Comparison of ENCODE assay signal across 16 cellular contexts in the genomic region with DNA sequence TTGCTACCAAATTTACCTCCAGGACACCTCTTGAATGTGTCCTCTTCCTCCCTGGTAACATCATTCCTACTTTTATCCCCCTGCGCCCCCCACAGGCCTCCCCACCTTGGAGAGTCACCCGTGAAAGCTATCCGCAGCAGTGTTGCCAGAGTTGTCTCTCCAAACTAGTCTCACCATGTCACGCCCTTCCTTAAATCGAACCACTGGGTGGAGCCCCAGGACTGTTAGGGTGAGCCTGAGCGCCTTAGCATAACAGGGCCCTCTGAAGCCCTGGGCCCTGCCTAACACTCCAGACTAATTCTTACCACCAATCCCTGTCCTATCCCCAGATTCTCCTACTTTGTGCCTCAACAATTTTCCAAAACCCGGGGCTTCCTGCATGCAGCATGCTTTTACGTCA. TPM values are rescaled to one million over a fixed set of nuclear protein-coding genes. Genes with fewer than 3 reads are reported as not detected.
DNase-seq lines count a peak whose midpoint lies in the region; ATAC-seq and TF ChIP-seq lines count a peak whose summit lies in the region.
"Had no signal": no experiment of that assay in that cellular context is flagged by ENCODE, and none has a peak within 500 bp of the region (broad histone marks: within the 10 kb centered on the region; RNA-seq: fewer than 3 reads in every experiment).

No MANE protein-coding gene starts in this region.

- no peak overlapping the region for H3K18ac ChIP-seq in H9 (ENCODE audit: insufficient read length, low read depth, low read length)

- H4K8ac ChIP-seq in H9 (replicated peaks; ENCODE audit: insufficient read length, low read depth, low read length): no peak overlapping the region

- H2BK12ac ChIP-seq in H9 (ENCODE audit: insufficient read length, low read depth, low read length): no peak overlapping the region

- no peak overlapping the region for H3T11ph ChIP-seq in H9 (ENCODE audit: low read length)

- no peaks in the 10 kb centered on the region for H3K36me3 Mint-ChIP-seq in H9 (ENCODE audit: insufficient read depth in 1 of 3, low read depth in 3 of 3)
- no peaks in the 10 kb centered on the region for H3K36me3 Mint-ChIP-seq in natural killer cell treated with Interleukin-12 subunit alpha and Interleukin-12 subunit beta and Interleukin-15 and Interleukin-18, amount 100 ng/mL, for 72 hours
- H3K36me3 Mint-ChIP-seq: activated naive CD4-positive, alpha-beta T cell treated with anti-CD3 and anti-CD28 coated beads, Interleukin-2, amount 10 ng/mL, durations not matched to agents 7 days and 5 days had no signal

- no peak overlapping the region for H3K23ac ChIP-seq in H9 (ENCODE audit: insufficient read length, low read depth, low read length)

- H4K91ac ChIP-seq in H9 (ENCODE audit: insufficient read length, low read depth, low read length): no peak overlapping the region

- H3K56ac ChIP-seq in H9 (ENCODE audit: insufficient read length, low read depth, low read length): no peak overlapping the region

- H2BK5ac ChIP-seq in H9 (ENCODE audit: insufficient read length, low read length): no peak overlapping the region

- H2BK15ac ChIP-seq in H9 (ENCODE audit: low read depth, low read length): no peak overlapping the region

- no peaks in the 10 kb centered on the region for H3K23me2 ChIP-seq in H9 (ENCODE audit: insufficient read length, low read depth, low read length, poor library complexity, severe bottlenecking)

- CTCF ChIA-PET in HEK293T (lab: Yijun Ruan, JAX): no interaction called here

- H3K27me3 ChIP-seq in H9 (ENCODE audit: insufficient read depth, low read length): no peaks in the 10 kb centered on the region
- H3K27me3 ChIP-seq in NT2/D1 (ENCODE audit: insufficient read depth, insufficient read length): no peaks in the 10 kb centered on the region
- H3K27me3 ChIP-seq: BLaER1 treated with 17β-estradiol and CSF1 and Interleukin-3, amounts not matched to agents 10 nM and 100 nM had no signal

- H3K4me2 ChIP-seq in H9 (ENCODE audit: insufficient read depth, insufficient read length, low read length): no peak overlapping the region
- H3K4me2 ChIP-seq: BLaER1 treated with 17β-estradiol and CSF1 and Interleukin-3, amounts not matched to agents 10 nM and 100 nM had no signal

- H4K20me1 ChIP-seq in H9 (ENCODE audit: control insufficient read depth, insufficient read depth, insufficient read length): no peaks in the 10 kb centered on the region
- H4K20me1 ChIP-seq: BLaER1 treated with 17β-estradiol and CSF1 and Interleukin-3, amounts not matched to agents 10 nM and 100 nM had no signal

- H3K4me1 ChIP-seq in H9 (ENCODE audit: insufficient read depth, low read length) (peaks cover 6% of the 10 kb centered on the region; the same call in 1 of the 2 replicates), NT2/D1 (ENCODE audit: insufficient read depth, insufficient read length) (no peaks in the 10 kb centered on the region)

- no peak overlapping the region for H2AFZ ChIP-seq in H9 (ENCODE audit: low read length)

- H3K79me2 ChIP-seq in H9 (ENCODE audit: insufficient read depth, low read length): no peaks in the 10 kb centered on the region

- H3K14ac ChIP-seq in H9 (ENCODE audit: insufficient read depth, low read length): no peak overlapping the region

- no peak overlapping the region for H2BK20ac ChIP-seq in H9 (ENCODE audit: low read depth, low read length, poor library complexity, severe bottlenecking)

- H2BK120ac ChIP-seq in H9 (ENCODE audit: low read depth, low read length, poor library complexity, severe bottlenecking): no peak overlapping the region

- H3K27me3 Mint-ChIP-seq in H9 (ENCODE audit: low read depth): no peaks in the 10 kb centered on the region
- H3K27me3 Mint-ChIP-seq in natural killer cell treated with Interleukin-12 subunit alpha and Interleukin-12 subunit beta and Interleukin-15 and Interleukin-18, amount 100 ng/mL, for 72 hours: no peaks in the 10 kb centered on the region
- H3K27me3 Mint-ChIP-seq: activated naive CD4-positive, alpha-beta T cell treated with anti-CD3 and anti-CD28 coated beads, Interleukin-2, amount 10 ng/mL, durations not matched to agents 7 days and 5 days had no signal

- no peak overlapping the region for H3K27ac ChIP-seq in C4-2B
- no peak overlapping the region for H3K27ac ChIP-seq in H9 (ENCODE audit: insufficient read length, low read depth, low read length)
- H3K27ac ChIP-seq: BLaER1 treated with 17β-estradiol and CSF1 and Interleukin-3, amounts not matched to agents 10 nM and 100 nM had no signal

- WGBS in H9 (ENCODE audit: extremely low coverage, insufficient read length, low lambda C conversion rate): no CpG with 5 or more reads among the region's 8 CpGs

- no peaks in the 10 kb centered on the region for H3K79me1 ChIP-seq in H9 (ENCODE audit: insufficient read depth, low read depth, low read length, poor library complexity, severe bottlenecking)

- H3K9ac ChIP-seq in H9 (ENCODE audit: extremely low read depth, insufficient read length, low read length): no peak overlapping the region
- H3K9ac ChIP-seq in NT2/D1 (ENCODE audit: insufficient read length, low read depth): no peak overlapping the region
- H3K9ac ChIP-seq: BLaER1 treated with 17β-estradiol and CSF1 and Interleukin-3, amounts not matched to agents 10 nM and 100 nM had no signal

- no peak overlapping the region for H3K4ac ChIP-seq in H9 (ENCODE audit: low read depth, low read length)

- TF ChIP-seq CTCF in C4-2B (conservative IDR thresholded peaks at IDR 0.05): peak; percentile 26
- peak; percentile 64 for TF ChIP-seq CTCF in H9 (conservative IDR thresholded peaks at IDR 0.05)

- H3K9me3 ChIP-seq in H9 (ENCODE audit: control insufficient read depth, low read depth, low read length) (no peaks in the 10 kb centered on the region), NT2/D1 (ENCODE audit: insufficient read depth, low read length) (no peaks in the 10 kb centered on the region)
- H3K9me3 ChIP-seq: BLaER1 treated with 17β-estradiol and CSF1 and Interleukin-3, amounts not matched to agents 10 nM and 100 nM had no signal

- POLR2A ChIA-PET in HEK293T (lab: Yijun Ruan, JAX): no interaction called here

- H4K5ac ChIP-seq in H9 (ENCODE audit: insufficient read length, low read depth, low read length): no peak overlapping the region

- peak; percentile 67 for ATAC-seq in esophagus mucosa
- ATAC-seq in GM21423 (IDR thresholded peaks at IDR 0.05; ENCODE audit: unreplicated experiment): no peak
- no peak for ATAC-seq in natural killer cell treated with Interleukin-12 subunit alpha and Interleukin-12 subunit beta and Interleukin-15 and Interleukin-18, amount 100 ng/mL, for 72 hours

- peak; percentile 77 for DNase-seq in H9
- DNase-seq in NT2/D1 (ENCODE audit: low read depth, low spot score): peak; percentile 55
- no peak for DNase-seq in natural killer cell treated with Interleukin-12 subunit alpha and Interleukin-12 subunit beta and Interleukin-15 and Interleukin-18, amount 100 ng/mL, for 72 hours (ENCODE audit: low spot score)
- no peak for DNase-seq in T-helper 9 cell
- no peak for DNase-seq in HEK293T (ENCODE audit: extremely low spot score)
- DNase-seq: activated naive CD4-positive, alpha-beta T cell treated with anti-CD3 and anti-CD28 coated beads, Interleukin-2, amount 10 ng/mL, durations not matched to agents 7 days and 5 days; caudate nucleus; GDM1; NCI-H146 had no signal

- no peaks in the 10 kb centered on the region for H3K9me3 Mint-ChIP-seq in H9
- H3K9me3 Mint-ChIP-seq in natural killer cell treated with Interleukin-12 subunit alpha and Interleukin-12 subunit beta and Interleukin-15 and Interleukin-18, amount 100 ng/mL, for 72 hours: peaks cover 8% of the 10 kb centered on the region
- H3K9me3 Mint-ChIP-seq: activated naive CD4-positive, alpha-beta T cell treated with anti-CD3 and anti-CD28 coated beads, Interleukin-2, amount 10 ng/mL, durations not matched to agents 7 days and 5 days had no signal

- H2AK5ac ChIP-seq in H9 (ENCODE audit: insufficient read length, low read length): no peak overlapping the region

- H3K27ac Mint-ChIP-seq in H9: no peak overlapping the region; a peak in 1 of 7 replicates
- H3K27ac Mint-ChIP-seq in natural killer cell treated with Interleukin-12 subunit alpha and Interleukin-12 subunit beta and Interleukin-15 and Interleukin-18, amount 100 ng/mL, for 72 hours: no peak overlapping the region
- H3K27ac Mint-ChIP-seq: activated naive CD4-positive, alpha-beta T cell treated with anti-CD3 and anti-CD28 coated beads, Interleukin-2, amount 10 ng/mL, durations not matched to agents 7 days and 5 days had no signal

- peaks cover 8 to 14% of the 10 kb centered on the region in 2 experiments for H3K4me1 Mint-ChIP-seq in H9
- H3K4me1 Mint-ChIP-seq in natural killer cell treated with Interleukin-12 subunit alpha and Interleukin-12 subunit beta and Interleukin-15 and Interleukin-18, amount 100 ng/mL, for 72 hours (ENCODE audit: low read depth in 2 of 2): no peaks in the 10 kb centered on the region
- H3K4me1 Mint-ChIP-seq: activated naive CD4-positive, alpha-beta T cell treated with anti-CD3 and anti-CD28 coated beads, Interleukin-2, amount 10 ng/mL, durations not matched to agents 7 days and 5 days had no signal

- H3K4me3 Mint-ChIP-seq in H9: no peak overlapping the region
- no peak overlapping the region for H3K4me3 Mint-ChIP-seq in natural killer cell treated with Interleukin-12 subunit alpha and Interleukin-12 subunit beta and Interleukin-15 and Interleukin-18, amount 100 ng/mL, for 72 hours
- H3K4me3 Mint-ChIP-seq: activated naive CD4-positive, alpha-beta T cell treated with anti-CD3 and anti-CD28 coated beads, Interleukin-2, amount 10 ng/mL, durations not matched to agents 7 days and 5 days had no signal

- no peak overlapping the region for H3K4me3 ChIP-seq in NT2/D1 (ENCODE audit: insufficient read length, low read depth)
- H3K4me3 ChIP-seq: BLaER1 treated with 17β-estradiol and CSF1 and Interleukin-3, amounts not matched to agents 10 nM and 100 nM had no signal

- no peaks in the 10 kb centered on the region for H3K36me3 ChIP-seq in NT2/D1 (ENCODE audit: insufficient read depth, insufficient read length, low read length)
- H3K36me3 ChIP-seq: BLaER1 treated with 17β-estradiol and CSF1 and Interleukin-3, amounts not matched to agents 10 nM and 100 nM had no signal

TF ChIP-seq in HEK293T, 16 proteins besides CTCF, POLR2A, EP300 and RAD21 (continues in another document):
- no peak for TF ChIP-seq L3MBTL2 (conservative IDR thresholded peaks at IDR 0.05)
- no peak for TF ChIP-seq CTBP1 (IDR thresholded peaks at IDR 0.05; ENCODE audit: borderline replicate concordance)
- no peak for TF ChIP-seq BHLHE40 (IDR thresholded peaks at IDR 0.05; ENCODE audit: borderline replicate concordance)
- TF ChIP-seq FOXM1 (IDR thresholded peaks at IDR 0.05; ENCODE audit: borderline replicate concordance): no peak
- no peak for TF ChIP-seq ELF4 (IDR thresholded peaks at IDR 0.05)
- no peak for TF ChIP-seq ARNT (IDR thresholded peaks at IDR 0.05)
- no peak for TF ChIP-seq SUZ12 (IDR thresholded peaks at IDR 0.05)
- TF ChIP-seq FOXK2 (IDR thresholded peaks at IDR 0.05): no peak
- TF ChIP-seq FOXA1 (IDR thresholded peaks at IDR 0.05): no peak

RNA-seq across cellular contexts. Expression of a gene that starts 35.0 kb away (rescaled TPM):
- total RNA-seq in H9 (2021): not detected in 2 replicates
- 0.32 TPM for total RNA-seq in esophagus mucosa
- not detected for total RNA-seq in natural killer cell treated with Interleukin-12 subunit alpha and Interleukin-12 subunit beta and Interleukin-15 and Interleukin-18, amount 100 ng/mL, for 72 hours
- total RNA-seq: epithelial cell of proximal tubule, mononuclear cell, renal cortical epithelial cell had no signal

RNA-seq across cellular contexts. Expression of a gene that starts 57.0 kb away (rescaled TPM):
- total RNA-seq in H9 (2021) (not detected in 2 replicates), esophagus mucosa (not detected)
- not detected for total RNA-seq in natural killer cell treated with Interleukin-12 subunit alpha and Interleukin-12 subunit beta and Interleukin-15 and Interleukin-18, amount 100 ng/mL, for 72 hours
- total RNA-seq: epithelial cell of proximal tubule, mononuclear cell, renal cortical epithelial cell had no signal

Comparison
In these comparisons a context has a peak if more than half of its experiments do, and no peak if none do; other contexts are left out.
1. DNase-seq: peak in H9 (single experiment) and NT2/D1 (single experiment); none in natural killer cell treated with Interleukin-12 subunit alpha and Interleukin-12 subunit beta and Interleukin-15 and Interleukin-18, amount 100 ng/mL, for 72 hours (single experiment), T-helper 9 cell (single experiment) and HEK293T (single experiment).